ENCODE assay signal across 16 cellular contexts in genomic region chr3:99384596-99384995, GRCh38.
"Had no signal": no experiment of that assay in that cellular context is flagged by ENCODE, and none has a peak within 500 bp of the region (broad histone marks: within the 10 kb centered on the region; RNA-seq: fewer than 3 reads in every experiment).

No MANE protein-coding gene starts in this region.

- ATAC-seq: activated naive CD8-positive, alpha-beta T cell treated with anti-CD3 and anti-CD28 coated beads, Interleukin-2, amount 50 U/mL, for 24 hours; gastrocnemius medialis; heart right ventricle; pancreas had no signal

- DNase-seq: activated CD4-positive, alpha-beta T cell treated with anti-CD3 and anti-CD28 coated beads for 48 hours; activated naive CD4-positive, alpha-beta T cell treated with Interleukin-2 at 50 U/mL for 16 hours; activated naive CD8-positive, alpha-beta T cell treated with anti-CD3 and anti-CD28 coated beads, Interleukin-2, amount 50 U/mL, for 24 hours; cerebellar nuclear complex; gastrocnemius medialis; heart right ventricle; islet precursor cell; left ventricle myocardium inferior; mesenchymal stem cell; nephron progenitor cell; pancreas; stimulated activated CD4-positive, alpha-beta T cell treated with anti-CD3 and anti-CD28 coated beads, Interleukin-15, amount 100 ng/mL, for 24 hours; stimulated activated CD4-positive, alpha-beta T cell treated with anti-CD3 and anti-CD28 coated beads, Interleukin-4, amount 100 ng/mL, for 24 hours; T-helper 1 cell had no signal

- H3K27ac ChIP-seq: gastrocnemius medialis, heart right ventricle, left ventricle myocardium inferior, pancreas, thoracic aorta had no signal

- FAIRE-seq: endometrium, pancreas had no signal

- H3K4me3 ChIP-seq: gastrocnemius medialis, heart right ventricle, left ventricle myocardium inferior, pancreas, thoracic aorta had no signal

- H3K9me3 ChIP-seq: gastrocnemius medialis, pancreas, thoracic aorta had no signal

- H3K4me1 ChIP-seq: gastrocnemius medialis, heart right ventricle, left ventricle myocardium inferior, pancreas had no signal

- H3K36me3 ChIP-seq: gastrocnemius medialis, heart right ventricle, left ventricle myocardium inferior, pancreas, thoracic aorta had no signal

- H3K27me3 ChIP-seq: gastrocnemius medialis, heart right ventricle, pancreas had no signal
